ENCODE assay signal across 8 cellular contexts in genomic region chr5:60700347-60700815, GRCh38. TPM values are rescaled to one million over a fixed set of nuclear protein-coding genes. Genes with fewer than 3 reads are reported as not detected.
DNase-seq lines count a peak whose midpoint lies in the region; ATAC-seq lines count a peak whose summit lies in the region.

No MANE protein-coding gene starts in this region.

- H3K36me3 Mint-ChIP-seq in activated CD8-positive, alpha-beta T cell treated with anti-CD3 and anti-CD28 coated beads, Interleukin-2, amount 10 ng/mL, durations not matched to agents 7 days and 5 days (ENCODE audit: low read depth), result peaks cover 22% of the 10 kb centered on the region

- peaks cover 36% of the 10 kb centered on the region for H3K4me1 Mint-ChIP-seq in activated CD8-positive, alpha-beta T cell treated with anti-CD3 and anti-CD28 coated beads, Interleukin-2, amount 10 ng/mL, durations not matched to agents 7 days and 5 days (ENCODE audit: low read depth)

- POLR2A ChIA-PET in activated CD8-positive, alpha-beta T cell treated with anti-CD3 and anti-CD28 coated beads, Interleukin-2, amount 10 ng/mL, durations not matched to agents 7 days and 5 days (lab: Charles Lee), result interaction anchor here (0.6 to 2.3 kb wide), 6 partner anchors 10 to 1666 kb away, joined by 3 to 8 read pairs (median 5); no protein-coding TSS in a partner anchor

- DNase-seq in NCI-H146 treated with DMSO at 0.1 percent for 48 hours (lab: John Stamatoyannopoulos, UW; ENCODE audit: unreplicated experiment) (peak; percentile 75), NCI-H146 (lab: John Stamatoyannopoulos, UW) (no peak), left ventricle myocardium superior (no peak), sciatic nerve (ENCODE audit: low spot score) (no peak)
- no peak for DNase-seq in activated CD8-positive, alpha-beta T cell treated with anti-CD3 and anti-CD28 coated beads, Interleukin-2, amount 10 ng/mL, durations not matched to agents 7 days and 5 days
- DNase-seq in central memory CD4-positive, alpha-beta T cell, result no peak

- no peaks in the 10 kb centered on the region for H3K9me3 Mint-ChIP-seq in activated CD8-positive, alpha-beta T cell treated with anti-CD3 and anti-CD28 coated beads, Interleukin-2, amount 10 ng/mL, durations not matched to agents 7 days and 5 days (ENCODE audit: insufficient read depth)

- peaks cover 24% of the 10 kb centered on the region for H3K27me3 Mint-ChIP-seq in activated CD8-positive, alpha-beta T cell treated with anti-CD3 and anti-CD28 coated beads, Interleukin-2, amount 10 ng/mL, durations not matched to agents 7 days and 5 days (ENCODE audit: low read depth)

- CTCF ChIA-PET in activated CD8-positive, alpha-beta T cell treated with anti-CD3 and anti-CD28 coated beads, Interleukin-2, amount 10 ng/mL, durations not matched to agents 7 days and 5 days (lab: Charles Lee), result interaction anchor here (0.6 to 2.3 kb wide), 8 partner anchors 10 to 260 kb away, joined by 3 to 12 read pairs (median 3); partner anchors contain the start of genes ERCC8 and NDUFAF2

- intact Hi-C loops in left ventricle myocardium superior (cut with micrococcal nuclease), result no loop called here
- intact Hi-C loops in sciatic nerve (cut with DNase I), result no loop called here

- H3K27ac Mint-ChIP-seq in activated CD8-positive, alpha-beta T cell treated with anti-CD3 and anti-CD28 coated beads, Interleukin-2, amount 10 ng/mL, durations not matched to agents 7 days and 5 days, result peak overlapping the region; percentile 92

- peak overlapping the region; percentile 79 for H3K4me3 Mint-ChIP-seq in activated CD8-positive, alpha-beta T cell treated with anti-CD3 and anti-CD28 coated beads, Interleukin-2, amount 10 ng/mL, durations not matched to agents 7 days and 5 days

- ATAC-seq in GM21390 (IDR thresholded peaks at IDR 0.05; ENCODE audit: unreplicated experiment) (peak; percentile 24), HG03571 (IDR thresholded peaks at IDR 0.05; ENCODE audit: unreplicated experiment) (peak; percentile 20), left ventricle myocardium superior (peak; percentile 72), sciatic nerve (peak; percentile 68)
- ATAC-seq in activated CD8-positive, alpha-beta T cell treated with anti-CD3 and anti-CD28 coated beads, Interleukin-2, amount 10 ng/mL, durations not matched to agents 7 days and 5 days, result peak; percentile 25

RNA-seq across cellular contexts. Expression of gene DEPDC1B, which starts 0.4 kb away (rescaled TPM):
- total RNA-seq in activated CD8-positive, alpha-beta T cell treated with anti-CD3 and anti-CD28 coated beads, Interleukin-2, amount 10 ng/mL, durations not matched to agents 7 days and 5 days, result 10 to 100 TPM; 49.1 to 50.8 TPM
- total RNA-seq in left ventricle myocardium superior (0.15 TPM), sciatic nerve (9.8 TPM)

Comparison
In these comparisons a context has a peak if more than half of its experiments do, and no peak if none do; other contexts are left out.
1. ATAC-seq: peak in every context shown above with its lines; median percentile 72 in left ventricle myocardium superior; 68 in sciatic nerve; 25 in activated CD8-positive, alpha-beta T cell treated with anti-CD3 and anti-CD28 coated beads, Interleukin-2, amount 10 ng/mL, durations not matched to agents 7 days and 5 days; 24 in GM21390; 20 in HG03571.